ENCODE assay signal across 1 cellular context in the genomic region with DNA sequence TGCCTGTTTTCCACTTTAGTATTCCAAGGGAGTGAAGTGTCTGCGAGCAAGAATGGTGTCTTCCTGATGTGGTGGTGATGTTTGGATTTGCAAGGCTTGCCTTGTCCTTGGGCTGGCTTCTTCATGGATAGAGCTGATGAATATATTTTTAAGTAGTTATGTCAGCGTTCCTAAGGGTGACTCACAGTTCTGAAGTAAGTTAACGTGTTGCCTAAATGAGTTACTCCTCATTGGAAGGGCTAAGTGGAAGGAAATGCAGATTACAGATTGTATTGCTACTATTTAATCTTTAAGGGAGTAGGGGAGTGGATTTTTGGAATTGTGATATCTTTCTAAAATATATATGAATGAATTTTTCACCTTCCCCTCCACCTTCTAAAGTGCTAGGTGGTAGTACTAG.
TF ChIP-seq lines count a peak whose summit lies in the region.

No MANE protein-coding gene starts in this region.

TF ChIP-seq in GM23338, 12 proteins besides CTCF, POLR2A, EP300 and RAD21 (continued from another document):
- TF ChIP-seq, protein P1, sequence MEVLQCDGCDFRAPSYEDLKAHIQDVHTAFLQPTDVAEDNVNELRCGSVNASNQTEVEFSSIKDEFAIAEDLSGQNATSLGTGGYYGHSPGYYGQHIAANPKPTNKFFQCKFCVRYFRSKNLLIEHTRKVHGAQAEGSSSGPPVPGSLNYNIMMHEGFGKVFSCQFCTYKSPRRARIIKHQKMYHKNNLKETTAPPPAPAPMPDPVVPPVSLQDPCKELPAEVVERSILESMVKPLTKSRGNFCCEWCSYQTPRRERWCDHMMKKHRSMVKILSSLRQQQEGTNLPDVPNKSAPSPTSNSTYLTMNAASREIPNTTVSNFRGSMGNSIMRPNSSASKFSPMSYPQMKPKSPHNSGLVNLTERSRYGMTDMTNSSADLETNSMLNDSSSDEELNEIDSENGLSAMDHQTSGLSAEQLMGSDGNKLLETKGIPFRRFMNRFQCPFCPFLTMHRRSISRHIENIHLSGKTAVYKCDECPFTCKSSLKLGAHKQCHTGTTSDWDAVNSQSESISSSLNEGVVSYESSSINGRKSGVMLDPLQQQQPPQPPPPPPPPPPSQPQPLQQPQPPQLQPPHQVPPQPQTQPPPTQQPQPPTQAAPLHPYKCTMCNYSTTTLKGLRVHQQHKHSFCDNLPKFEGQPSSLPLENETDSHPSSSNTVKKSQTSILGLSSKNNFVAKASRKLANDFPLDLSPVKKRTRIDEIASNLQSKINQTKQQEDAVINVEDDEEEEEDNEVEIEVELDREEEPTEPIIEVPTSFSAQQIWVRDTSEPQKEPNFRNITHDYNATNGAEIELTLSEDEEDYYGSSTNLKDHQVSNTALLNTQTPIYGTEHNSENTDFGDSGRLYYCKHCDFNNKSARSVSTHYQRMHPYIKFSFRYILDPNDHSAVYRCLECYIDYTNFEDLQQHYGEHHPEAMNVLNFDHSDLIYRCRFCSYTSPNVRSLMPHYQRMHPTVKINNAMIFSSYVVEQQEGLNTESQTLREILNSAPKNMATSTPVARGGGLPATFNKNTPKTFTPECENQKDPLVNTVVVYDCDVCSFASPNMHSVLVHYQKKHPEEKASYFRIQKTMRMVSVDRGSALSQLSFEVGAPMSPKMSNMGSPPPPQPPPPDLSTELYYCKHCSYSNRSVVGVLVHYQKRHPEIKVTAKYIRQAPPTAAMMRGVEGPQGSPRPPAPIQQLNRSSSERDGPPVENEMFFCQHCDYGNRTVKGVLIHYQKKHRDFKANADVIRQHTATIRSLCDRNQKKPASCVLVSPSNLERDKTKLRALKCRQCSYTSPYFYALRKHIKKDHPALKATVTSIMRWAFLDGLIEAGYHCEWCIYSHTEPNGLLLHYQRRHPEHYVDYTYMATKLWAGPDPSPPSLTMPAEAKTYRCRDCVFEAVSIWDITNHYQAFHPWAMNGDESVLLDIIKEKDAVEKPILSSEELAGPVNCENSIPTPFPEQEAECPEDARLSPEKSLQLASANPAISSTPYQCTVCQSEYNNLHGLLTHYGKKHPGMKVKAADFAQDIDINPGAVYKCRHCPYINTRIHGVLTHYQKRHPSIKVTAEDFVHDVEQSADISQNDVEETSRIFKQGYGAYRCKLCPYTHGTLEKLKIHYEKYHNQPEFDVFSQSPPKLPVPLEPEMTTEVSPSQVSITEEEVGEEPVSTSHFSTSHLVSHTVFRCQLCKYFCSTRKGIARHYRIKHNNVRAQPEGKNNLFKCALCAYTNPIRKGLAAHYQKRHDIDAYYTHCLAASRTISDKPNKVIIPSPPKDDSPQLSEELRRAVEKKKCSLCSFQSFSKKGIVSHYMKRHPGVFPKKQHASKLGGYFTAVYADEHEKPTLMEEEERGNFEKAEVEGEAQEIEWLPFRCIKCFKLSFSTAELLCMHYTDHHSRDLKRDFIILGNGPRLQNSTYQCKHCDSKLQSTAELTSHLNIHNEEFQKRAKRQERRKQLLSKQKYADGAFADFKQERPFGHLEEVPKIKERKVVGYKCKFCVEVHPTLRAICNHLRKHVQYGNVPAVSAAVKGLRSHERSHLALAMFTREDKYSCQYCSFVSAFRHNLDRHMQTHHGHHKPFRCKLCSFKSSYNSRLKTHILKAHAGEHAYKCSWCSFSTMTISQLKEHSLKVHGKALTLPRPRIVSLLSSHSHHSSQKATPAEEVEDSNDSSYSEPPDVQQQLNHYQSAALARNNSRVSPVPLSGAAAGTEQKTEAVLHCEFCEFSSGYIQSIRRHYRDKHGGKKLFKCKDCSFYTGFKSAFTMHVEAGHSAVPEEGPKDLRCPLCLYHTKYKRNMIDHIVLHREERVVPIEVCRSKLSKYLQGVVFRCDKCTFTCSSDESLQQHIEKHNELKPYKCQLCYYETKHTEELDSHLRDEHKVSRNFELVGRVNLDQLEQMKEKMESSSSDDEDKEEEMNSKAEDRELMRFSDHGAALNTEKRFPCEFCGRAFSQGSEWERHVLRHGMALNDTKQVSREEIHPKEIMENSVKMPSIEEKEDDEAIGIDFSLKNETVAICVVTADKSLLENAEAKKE (CRISPR knock-in tag; IDR thresholded peaks at IDR 0.05), result no peak
